ENCODE assay signal across 9 cellular contexts in genomic region chr17:927611-928461, GRCh38. TPM values are rescaled to one million over a fixed set of nuclear protein-coding genes. Genes with fewer than 3 reads are reported as not detected.
DNase-seq lines count a peak whose midpoint lies in the region; TF ChIP-seq lines count a peak whose summit lies in the region.
"Had no signal": no experiment of that assay in that cellular context is flagged by ENCODE, and none has a peak within 500 bp of the region (broad histone marks: within the 10 kb centered on the region; RNA-seq: fewer than 3 reads in every experiment).

No MANE protein-coding gene starts in this region.

- no peak for TF ChIP-seq CTCF in SK-N-SH (IDR thresholded peaks at IDR 0.05)

- H3K79me2 ChIP-seq in SK-N-SH (ENCODE audit: insufficient read depth): no peaks in the 10 kb centered on the region; the same call in 1 of the 2 replicates

- no peak for TF ChIP-seq RAD21 in SK-N-SH (IDR thresholded peaks at IDR 0.05; ENCODE audit: low read length)

- H3K36me3 ChIP-seq in SK-N-SH (replicated peaks in 1 of 2; ENCODE audit: control insufficient read depth in 1 of 2, insufficient read depth in 2 of 2, low read length in 1 of 2): no peaks in the 10 kb centered on the region

- H3K27ac ChIP-seq in SK-N-SH (ENCODE audit: low read depth in 2 of 2, low read length in 1 of 2): peak overlapping the region in 1 of 2 experiments; percentile 67; a peak in 2 of 4 replicates

- H3K9me2 ChIP-seq in SK-N-SH: no peaks in the 10 kb centered on the region

- no peak overlapping the region for H2AFZ ChIP-seq in SK-N-SH (ENCODE audit: low read depth)

- DNase-seq in HS-27A (ENCODE audit: low read depth) (peak; percentile 68), SK-N-SH (no peak), glomerular endothelial cell (ENCODE audit: extremely low read depth, low read depth, low spot score) (peak; percentile 48), stromal cell of bone marrow (ENCODE audit: low read depth) (peak; percentile 74), NCI-H1092 (lab: John Stamatoyannopoulos, UW) (no peak), D341Med (ENCODE audit: low spot score) (no peak)
- DNase-seq in activated CD4-positive, alpha-beta T cell treated with anti-CD3 and anti-CD28 coated beads for 4 hours: no peak
- DNase-seq: activated T-cell treated with anti-CD3 and anti-CD28 coated beads, Interleukin-2, amount 50 U/mL, for 24 hours; NCI-H187 treated with DMSO at 0.1 percent for 48 hours had no signal

- peak overlapping the region; percentile 20; the same call in 1 of the 2 replicates for H3K9ac ChIP-seq in SK-N-SH

- no peak overlapping the region for H3K4me3 ChIP-seq in SK-N-SH (ENCODE audit: low read depth in 2 of 2, low read length in 1 of 2)

- H3F3A ChIP-seq in SK-N-SH (replicated peaks; ENCODE audit: insufficient read depth): peaks cover 12% of the 10 kb centered on the region

- peaks cover 33% of the 10 kb centered on the region; the same call in 1 of the 2 replicates for H3K27me3 ChIP-seq in SK-N-SH (ENCODE audit: insufficient read depth)

- POLR2A ChIA-PET in SK-N-SH (lab: Yijun Ruan, JAX): no interaction called here

- H4K20me1 ChIP-seq in SK-N-SH (ENCODE audit: insufficient read depth): no peaks in the 10 kb centered on the region

- 40% methylated on average over 17 of the region's 17 CpGs for WGBS in SK-N-SH (ENCODE audit: low lambda C conversion rate)

- peak in 1 of 2 experiments; percentile 36; a peak in 1 of 4 replicates for TF ChIP-seq EP300 in SK-N-SH (IDR thresholded peaks at IDR 0.05; ENCODE audit: borderline replicate concordance in 1 of 2, low read depth in 1 of 2, low read length in 1 of 2)

- peak overlapping the region; percentile 57 for H3K4me2 ChIP-seq in SK-N-SH

- CTCF ChIA-PET in SK-N-SH (lab: Yijun Ruan, JAX): interaction anchor here (0.8 to 1.0 kb wide), 2 partner anchors 11 to 29 kb away, joined by 3 read pairs; no protein-coding TSS in a partner anchor

- no peaks in the 10 kb centered on the region for H3K9me3 ChIP-seq in SK-N-SH

- peaks cover 0 to 1% of the 10 kb centered on the region in 2 experiments; a peak in 2 of 4 replicates for H3K4me1 ChIP-seq in SK-N-SH (ENCODE audit: control insufficient read depth in 1 of 2, insufficient read depth in 2 of 2, low read depth in 1 of 2, low read length in 1 of 2)

TF ChIP-seq in SK-N-SH, 30 proteins besides CTCF, POLR2A, EP300 and RAD21 (continues in another document):
- TF ChIP-seq SMC3 (IDR thresholded peaks at IDR 0.05; ENCODE audit: low read depth, low read length) (no peak), POLR2AphosphoS5 (IDR thresholded peaks at IDR 0.05; ENCODE audit: low read depth, low read length) (no peak), PBX3 (IDR thresholded peaks at IDR 0.05) (peak; percentile 61), REST (IDR thresholded peaks at IDR 0.05; ENCODE audit: low read depth, low read length) (no peak), ELF1 (IDR thresholded peaks at IDR 0.05) (no peak), CHD2 (IDR thresholded peaks at IDR 0.05; ENCODE audit: low read length, partially characterized antibody) (no peak), NFIC (IDR thresholded peaks at IDR 0.05; ENCODE audit: borderline replicate concordance) (peak; percentile 79), FOXM1 (IDR thresholded peaks at IDR 0.05; ENCODE audit: low read depth) (no peak), FOSL2 (IDR thresholded peaks at IDR 0.05; ENCODE audit: borderline replicate concordance, low read depth) (peak; percentile 39; the same call in 1 of the 2 replicates), MEF2A (IDR thresholded peaks at IDR 0.05; ENCODE audit: borderline replicate concordance, low read depth) (no peak), TCF12 (IDR thresholded peaks at IDR 0.05) (peak; percentile 52), NRF1 (IDR thresholded peaks at IDR 0.05; ENCODE audit: low read depth, low read length) (no peak), FOXJ3 (CRISPR knock-in tag; IDR thresholded peaks at IDR 0.05) (no peak), YY1 (IDR thresholded peaks at IDR 0.05; ENCODE audit: low read depth) (no peak), RCOR1 (IDR thresholded peaks at IDR 0.05; ENCODE audit: low read length) (no peak), MAX (IDR thresholded peaks at IDR 0.05; ENCODE audit: low read depth) (no peak), JUND (IDR thresholded peaks at IDR 0.05) (peak; percentile 65), RFX5 (IDR thresholded peaks at IDR 0.05; ENCODE audit: low read length) (no peak), MXI1 (IDR thresholded peaks at IDR 0.05; ENCODE audit: low read depth, low read length) (no peak), TAF1 (IDR thresholded peaks at IDR 0.05; ENCODE audit: borderline replicate concordance, low read depth, low read length) (no peak), GABPA (IDR thresholded peaks at IDR 0.05; ENCODE audit: low read depth) (no peak)
- TF ChIP-seq, protein P1, sequence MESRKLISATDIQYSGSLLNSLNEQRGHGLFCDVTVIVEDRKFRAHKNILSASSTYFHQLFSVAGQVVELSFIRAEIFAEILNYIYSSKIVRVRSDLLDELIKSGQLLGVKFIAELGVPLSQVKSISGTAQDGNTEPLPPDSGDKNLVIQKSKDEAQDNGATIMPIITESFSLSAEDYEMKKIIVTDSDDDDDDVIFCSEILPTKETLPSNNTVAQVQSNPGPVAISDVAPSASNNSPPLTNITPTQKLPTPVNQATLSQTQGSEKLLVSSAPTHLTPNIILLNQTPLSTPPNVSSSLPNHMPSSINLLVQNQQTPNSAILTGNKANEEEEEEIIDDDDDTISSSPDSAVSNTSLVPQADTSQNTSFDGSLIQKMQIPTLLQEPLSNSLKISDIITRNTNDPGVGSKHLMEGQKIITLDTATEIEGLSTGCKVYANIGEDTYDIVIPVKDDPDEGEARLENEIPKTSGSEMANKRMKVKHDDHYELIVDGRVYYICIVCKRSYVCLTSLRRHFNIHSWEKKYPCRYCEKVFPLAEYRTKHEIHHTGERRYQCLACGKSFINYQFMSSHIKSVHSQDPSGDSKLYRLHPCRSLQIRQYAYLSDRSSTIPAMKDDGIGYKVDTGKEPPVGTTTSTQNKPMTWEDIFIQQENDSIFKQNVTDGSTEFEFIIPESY (IDR thresholded peaks at IDR 0.05; ENCODE audit: borderline replicate concordance, low read depth): no peak
- TF ChIP-seq, protein P2, sequence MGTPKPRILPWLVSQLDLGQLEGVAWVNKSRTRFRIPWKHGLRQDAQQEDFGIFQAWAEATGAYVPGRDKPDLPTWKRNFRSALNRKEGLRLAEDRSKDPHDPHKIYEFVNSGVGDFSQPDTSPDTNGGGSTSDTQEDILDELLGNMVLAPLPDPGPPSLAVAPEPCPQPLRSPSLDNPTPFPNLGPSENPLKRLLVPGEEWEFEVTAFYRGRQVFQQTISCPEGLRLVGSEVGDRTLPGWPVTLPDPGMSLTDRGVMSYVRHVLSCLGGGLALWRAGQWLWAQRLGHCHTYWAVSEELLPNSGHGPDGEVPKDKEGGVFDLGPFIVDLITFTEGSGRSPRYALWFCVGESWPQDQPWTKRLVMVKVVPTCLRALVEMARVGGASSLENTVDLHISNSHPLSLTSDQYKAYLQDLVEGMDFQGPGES (IDR thresholded peaks at IDR 0.05; ENCODE audit: low read depth, low read length): no peak

RNA-seq across cellular contexts. Expression of gene NXN, which starts 51.7 kb away (rescaled TPM):
- 19.5 and 23.9 TPM in 2 replicates for polyA plus RNA-seq in SK-N-SH (2012; rRNA removed)
- polyA plus RNA-seq in SK-N-SH (2012; cell fraction: cytosol; rRNA removed): 13.0 and 16.3 TPM in 2 replicates
- polyA plus RNA-seq in SK-N-SH (2012; cell fraction: nucleus; rRNA removed): 16.6 and 20.7 TPM in 2 replicates
- total RNA-seq in glomerular endothelial cell: 26.9 and 55.7 TPM in 2 replicates

Comparison
In these comparisons a context has a peak if more than half of its experiments do, and no peak if none do; other contexts are left out.
1. DNase-seq: peak in HS-27A (single experiment), glomerular endothelial cell (single experiment) and stromal cell of bone marrow (single experiment); none in SK-N-SH (single experiment), NCI-H1092 (single experiment), activated CD4-positive, alpha-beta T cell treated with anti-CD3 and anti-CD28 coated beads for 4 hours (0 of 2) and D341Med (single experiment).